ENCODE assay signal across 9 cellular contexts in genomic region chr12:122966743-122967058, GRCh38. TPM values are rescaled to one million over a fixed set of nuclear protein-coding genes. Genes with fewer than 3 reads are reported as not detected.
A peak's percentile ranks its signal among the peaks of the same experiment; 100 is the strongest.
DNase-seq lines count a peak whose midpoint lies in the region; ATAC-seq and TF ChIP-seq lines count a peak whose summit lies in the region.
"Had no signal": no experiment of that assay in that cellular context is flagged by ENCODE, and none has a peak within 500 bp of the region (broad histone marks: within the 10 kb centered on the region; RNA-seq: fewer than 3 reads in every experiment).

No MANE protein-coding gene starts in this region.

- H3K9me3 ChIP-seq in ES-I3 (ENCODE audit: control insufficient read depth, insufficient read depth, low read length) (no peaks in the 10 kb centered on the region), SK-N-MC (ENCODE audit: low read depth, low read length) (no peaks in the 10 kb centered on the region), gastrocnemius medialis (no peaks in the 10 kb centered on the region)
- H3K9me3 ChIP-seq: left lung had no signal

- no peaks in the 10 kb centered on the region for H3K36me3 ChIP-seq in ES-I3 (ENCODE audit: insufficient read depth, low read length)
- no peaks in the 10 kb centered on the region for H3K36me3 ChIP-seq in SK-N-MC (ENCODE audit: insufficient read depth, low read length)
- H3K36me3 ChIP-seq in gastrocnemius medialis, result no peaks in the 10 kb centered on the region
- H3K36me3 ChIP-seq: left lung had no signal

- peak overlapping the region; percentile 60 for H3K4me3 Mint-ChIP-seq in glutamatergic neuron (ENCODE audit: unreplicated experiment)

- H3K4me3 ChIP-seq in SK-N-MC (peak overlapping the region; percentile 18; the same call in 1 of the 2 replicates), gastrocnemius medialis (peak overlapping the region in 3 of 4 donors; percentile 58 to 69 (median 67))

- H3K4me1 Mint-ChIP-seq in glutamatergic neuron (ENCODE audit: low read depth, unreplicated experiment), result peaks cover 4% of the 10 kb centered on the region

- H3K27me3 ChIP-seq in gastrocnemius medialis, result no peaks in the 10 kb centered on the region
- H3K27me3 ChIP-seq: left lung had no signal

- H3K9ac ChIP-seq in ES-I3 (ENCODE audit: low read depth, low read length) (peak overlapping the region; percentile 11; the same call in 1 of the 2 replicates), SK-N-MC (ENCODE audit: insufficient read length) (no peak overlapping the region)

- TF ChIP-seq POLR2A in gastrocnemius medialis (IDR thresholded peaks at IDR 0.05), result no peak

- TF ChIP-seq CTCF in glutamatergic neuron (IDR thresholded peaks at IDR 0.05; ENCODE audit: partially characterized antibody, unreplicated experiment), result no peak
- no peak for TF ChIP-seq CTCF in gastrocnemius medialis (IDR thresholded peaks at IDR 0.05 in 4 of 5, conservative IDR thresholded peaks at IDR 0.05 in 1 of 5)
- TF ChIP-seq CTCF in omental fat pad (IDR thresholded peaks at IDR 0.05), result no peak

- peaks cover 8% of the 10 kb centered on the region for H3K27me3 Mint-ChIP-seq in glutamatergic neuron (ENCODE audit: unreplicated experiment)

- in situ Hi-C loops in gastrocnemius medialis (cut with MboI; ENCODE audit: low sequenced_read_pairs in 4 of 4), result no loop called here

- no peaks in the 10 kb centered on the region for H3K36me3 Mint-ChIP-seq in glutamatergic neuron (ENCODE audit: unreplicated experiment)

- DNase-seq in SK-N-MC (ENCODE audit: low read depth, low spot score) (no peak), glutamatergic neuron (no peak), gastrocnemius medialis (no peak), NCI-H187 treated with DMSO at 0.1 percent for 48 hours (lab: John Stamatoyannopoulos, UW) (no peak), DMS 273 treated with DMSO at 0.1 percent for 48 hours (lab: John Stamatoyannopoulos, UW) (no peak), omental fat pad (ENCODE audit: low spot score) (no peak)
- DNase-seq in stimulated activated CD4-positive, alpha-beta T cell treated with anti-CD3 and anti-CD28 coated beads, Interleukin-1b, Interleukin-23, amount 100 ng/mL, for 48 hours, result no peak

- no peaks in the 10 kb centered on the region for H3K9me3 Mint-ChIP-seq in glutamatergic neuron (ENCODE audit: unreplicated experiment)

- H3K27ac ChIP-seq in SK-N-MC (no peak overlapping the region), gastrocnemius medialis (peak overlapping the region in 3 of 4 donors; percentile 23 to 52 (median 49))

- H3K27ac Mint-ChIP-seq in glutamatergic neuron (ENCODE audit: unreplicated experiment), result no peak overlapping the region

- intact Hi-C loops in gastrocnemius medialis (cut with DNase I; ENCODE audit: low total_unique reads), result no loop called here

- H3K4me1 ChIP-seq in ES-I3 (ENCODE audit: insufficient read depth, low read length) (peaks cover 3% of the 10 kb centered on the region; the same call in 1 of the 2 replicates), gastrocnemius medialis (peaks cover 8% of the 10 kb centered on the region in 2 donors)

- ATAC-seq in gastrocnemius medialis (no peak), omental fat pad (ENCODE audit: low FRiP score) (no peak)

RNA-seq across cellular contexts. Expression of gene ABCB9, which starts 0.4 kb away (rescaled TPM):
- total RNA-seq in glutamatergic neuron (ENCODE audit: unreplicated experiment) (8.8 TPM), gastrocnemius medialis (1 to 10 TPM in 2 of 4 donors, under 1 TPM in 2; 0.53 to 1.5 (median 0.99) TPM), omental fat pad (1 to 10 TPM; 1.3 to 4.7 (median 2.7) TPM)

RNA-seq across cellular contexts. Expression of gene OGFOD2, which starts 8.3 kb away (rescaled TPM):
- 15.3 TPM for total RNA-seq in glutamatergic neuron (ENCODE audit: unreplicated experiment)
- total RNA-seq in gastrocnemius medialis, result 10 to 100 TPM in 1 of 4 donors, 1 to 10 TPM in 3; 3.2 to 11.7 (median 7.8) TPM
- 10 to 100 TPM in 1 of 4 donors, 1 to 10 TPM in 3; 3.1 to 13.9 (median 6.2) TPM for total RNA-seq in omental fat pad

RNA-seq across cellular contexts. Expression of gene ARL6IP4, which starts 13.8 kb away (rescaled TPM):
- total RNA-seq in glutamatergic neuron (ENCODE audit: unreplicated experiment), result 122 TPM
- total RNA-seq in gastrocnemius medialis, result 100 to 1,000 TPM; 123 to 175 (median 156) TPM
- total RNA-seq in omental fat pad, result 100 to 1,000 TPM; 146 to 241 (median 189) TPM
